In the genomic region with DNA sequence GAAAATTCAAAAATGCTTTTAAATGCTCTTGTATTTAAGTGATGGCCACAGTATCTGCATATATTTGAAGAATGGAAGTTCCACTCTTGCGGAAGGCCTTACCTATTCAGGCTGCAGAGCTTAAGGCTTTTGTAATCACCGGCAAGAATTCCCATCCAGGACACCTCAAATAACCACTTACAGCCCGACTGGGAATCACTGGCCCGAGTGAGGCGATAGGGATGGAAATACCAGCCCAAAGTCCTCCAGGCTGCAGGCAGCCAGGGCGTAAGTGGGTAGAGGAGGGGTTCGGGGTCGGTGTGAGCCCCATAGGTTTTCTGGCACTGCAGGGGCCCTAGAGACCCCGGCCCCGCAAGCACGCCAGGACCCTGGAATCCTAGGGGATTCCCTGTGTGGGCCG, we compare ENCODE assay signal across 9 cellular contexts. TPM values are rescaled to one million over a fixed set of nuclear protein-coding genes. Genes with fewer than 3 reads are reported as not detected.
A peak's percentile ranks its signal among the peaks of the same experiment; 100 is the strongest.
DNase-seq lines count a peak whose midpoint lies in the region; ATAC-seq, FAIRE-seq and TF ChIP-seq lines count a peak whose summit lies in the region.
"Had no signal": no experiment of that assay in that cellular context is flagged by ENCODE, and none has a peak within 500 bp of the region (broad histone marks: within the 10 kb centered on the region; RNA-seq: fewer than 3 reads in every experiment).

No MANE protein-coding gene starts in this region.

- H3K4me1 Mint-ChIP-seq in naive B cell, result peaks cover 50 to 84% (median 79%) of the 10 kb centered on the region in 3 donors

- peak; percentile 9 for ATAC-seq in GM18498 (IDR thresholded peaks at IDR 0.05; ENCODE audit: unreplicated experiment)
- ATAC-seq in naive B cell (ENCODE audit: low read depth in 2 of 2), result no peak
- no peak for ATAC-seq in HG02623 (IDR thresholded peaks at IDR 0.05; ENCODE audit: unreplicated experiment)
- ATAC-seq: K562 had no signal

- H3K36me3 Mint-ChIP-seq in naive B cell, result peaks cover 3 to 8% of the 10 kb centered on the region in 2 donors

- no peak for FAIRE-seq in HTR-8/SVneo (lab: Jason Lieb, UNC)
- FAIRE-seq: K562 had no signal

- TF ChIP-seq CTCF in coronary artery (IDR thresholded peaks at IDR 0.05), result no peak

- H3K27me3 ChIP-seq in HUES6 (ENCODE audit: control insufficient read depth, insufficient read depth, low read length), result no peaks in the 10 kb centered on the region

- H3K27me3 Mint-ChIP-seq in naive B cell, result no peaks in the 10 kb centered on the region

- H3K4me3 Mint-ChIP-seq in naive B cell, result peak overlapping the region; percentile 88 to 99 (median 92)

- H3K4me1 ChIP-seq in HUES6 (ENCODE audit: control insufficient read depth, insufficient read depth, low read length), result peaks cover 28% of the 10 kb centered on the region

- peak overlapping the region; percentile 70 to 99 (median 98) for H3K27ac Mint-ChIP-seq in naive B cell

- H3K9ac ChIP-seq in HUES6 (ENCODE audit: low read length), result peak overlapping the region; percentile 77

- H3K36me3 ChIP-seq in HUES6 (ENCODE audit: control insufficient read depth, insufficient read depth, low read length), result no peaks in the 10 kb centered on the region

- H3K9me3 Mint-ChIP-seq in naive B cell, result no peaks in the 10 kb centered on the region

- H3K27ac ChIP-seq in HUES6 (ENCODE audit: low read depth, low read length), result peak overlapping the region; percentile 95
- H3K27ac ChIP-seq in coronary artery, result peak overlapping the region; percentile 74 to 80

- H3K4me3 ChIP-seq in HUES6 (ENCODE audit: low read depth, low read length), result peak overlapping the region; percentile 52
- peak overlapping the region; percentile 69 for H3K4me3 ChIP-seq in coronary artery
- H3K4me3 ChIP-seq: K562 had no signal

- DNase-seq in coronary artery (ENCODE audit: low spot score) (no peak), naive B cell (no peak), HTR-8/SVneo (ENCODE audit: insufficient read length, low spot score) (no peak), NOMO-1 treated with dmso at 0.1 percent for 144 hours (lab: John Stamatoyannopoulos, UW; ENCODE audit: unreplicated experiment) (no peak)
- DNase-seq in stimulated activated CD4-positive, alpha-beta T cell treated with anti-CD3 and anti-CD28 coated beads, Interleukin-4, amount 100 ng/mL, for 24 hours, result no peak

- no peaks in the 10 kb centered on the region for H3K9me3 ChIP-seq in HUES6 (ENCODE audit: control insufficient read depth, insufficient read depth, low read depth, low read length)

RNA-seq across cellular contexts. Expression of gene CMTM7, which starts 9.5 kb away (rescaled TPM):
- polyA plus RNA-seq in naive B cell (ENCODE audit: low read depth in 6 of 6), result 100 to 1,000 TPM in 2 of 6 donors, 10 to 100 TPM in 4; 56.8 to 116 (median 73.3) TPM
